In the genomic region with DNA sequence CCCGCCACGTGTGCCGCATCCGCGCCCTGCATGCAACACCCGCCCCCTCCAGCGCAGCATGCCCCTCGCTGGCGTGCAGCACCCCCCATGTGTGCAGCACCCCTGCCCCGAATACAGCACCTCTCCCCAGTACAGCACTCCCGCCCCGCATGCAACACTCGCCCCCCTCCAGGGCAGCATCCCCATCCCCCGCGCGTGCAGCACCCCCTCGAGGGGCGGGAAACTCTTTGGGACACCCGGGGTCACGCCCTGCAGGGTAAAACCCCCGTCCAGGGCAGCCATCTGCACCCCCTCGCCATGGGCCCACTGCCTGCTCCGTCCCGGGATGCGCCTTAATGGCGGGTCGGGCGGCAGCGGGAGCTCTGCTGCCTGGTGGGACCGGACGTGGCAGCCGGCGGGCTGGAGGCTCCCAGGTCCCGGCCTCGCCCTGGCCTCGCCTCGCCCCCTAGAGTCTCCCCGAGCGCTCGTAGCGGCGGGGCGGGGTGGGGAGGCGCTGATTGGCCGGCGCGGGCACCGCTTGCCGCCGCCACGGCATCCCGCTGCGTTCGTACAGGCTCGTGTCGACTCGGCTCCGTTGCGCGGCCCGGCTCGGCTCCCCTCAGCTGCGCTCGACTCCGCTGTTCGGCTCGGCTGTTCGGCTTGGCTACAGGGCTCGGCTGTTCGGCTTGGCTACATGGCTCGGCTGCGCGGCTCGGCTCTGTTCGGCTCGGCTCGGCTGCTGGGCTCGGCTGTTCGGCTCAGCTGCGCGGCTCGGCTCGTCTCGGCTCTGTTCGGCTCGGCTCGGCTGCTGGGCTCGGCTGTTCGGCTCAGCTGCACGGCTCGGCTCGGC, we compare ENCODE assay signal across 8 cellular contexts. TPM values are rescaled to one million over a fixed set of nuclear protein-coding genes. Genes with fewer than 3 reads are reported as not detected.
DNase-seq lines count a peak whose midpoint lies in the region; ATAC-seq lines count a peak whose summit lies in the region.

No MANE protein-coding gene starts in this region.

- in situ Hi-C loops in ACHN (cut with HindIII; ENCODE audit: low pct_ligation_motif_present, low pct_unique_long_range_greater_than_20kb, low sequenced_read_pairs): no loop called here

- ATAC-seq in GM19025 (IDR thresholded peaks at IDR 0.05; ENCODE audit: low read depth, unreplicated experiment) (peak; percentile 75), HG03342 (IDR thresholded peaks at IDR 0.05; ENCODE audit: unreplicated experiment) (peak; percentile 96)

- DNase-seq in ACHN: peak; percentile 92
- DNase-seq in NCI-H460 (ENCODE audit: extremely low read depth, low read depth): peak; percentile 93
- DNase-seq in activated CD4-positive, alpha-beta T cell treated with anti-CD3 and anti-CD28 coated beads, Interleukin-2, amount 50 U/mL, for 1 hour: peak; percentile 98
- DNase-seq in cortex of kidney (lab: John Stamatoyannopoulos, UW): peak; percentile 44
- peak; percentile 98 for DNase-seq in left kidney (ENCODE audit: low read depth, low spot score)
- peak; percentile 96 for DNase-seq in stimulated activated CD4-positive, alpha-beta T cell treated with anti-CD3 and anti-CD28 coated beads, Interleukin-1b, Interleukin-23, amount 100 ng/mL, for 4 hours (ENCODE audit: low read depth in 2 of 2)

RNA-seq across cellular contexts. Expression of a gene that starts 0.4 kb away (rescaled TPM):
- total RNA-seq in NCI-H460 (2014; rRNA removed; shearing (Covaris generic)): 3.1 and 4.2 TPM in 2 replicates
- polyA plus RNA-seq in NCI-H460 (2014; cell fraction: nucleus; rRNA removed): 14.7 and 14.8 TPM in 2 replicates

Comparison
In these comparisons a context has a peak if more than half of its experiments do, and no peak if none do; other contexts are left out.
1. Peak in every context shown above with its lines: DNase-seq and ATAC-seq.
2. DNase-seq: peak in every context shown above with its lines; median percentile 98 in activated CD4-positive, alpha-beta T cell treated with anti-CD3 and anti-CD28 coated beads, Interleukin-2, amount 50 U/mL, for 1 hour; 98 in left kidney; 96 in stimulated activated CD4-positive, alpha-beta T cell treated with anti-CD3 and anti-CD28 coated beads, Interleukin-1b, Interleukin-23, amount 100 ng/mL, for 4 hours; 93 in NCI-H460; 92 in ACHN; 44 in cortex of kidney.